Comparison of ENCODE assay signal across 38 cellular contexts in the genomic region with DNA sequence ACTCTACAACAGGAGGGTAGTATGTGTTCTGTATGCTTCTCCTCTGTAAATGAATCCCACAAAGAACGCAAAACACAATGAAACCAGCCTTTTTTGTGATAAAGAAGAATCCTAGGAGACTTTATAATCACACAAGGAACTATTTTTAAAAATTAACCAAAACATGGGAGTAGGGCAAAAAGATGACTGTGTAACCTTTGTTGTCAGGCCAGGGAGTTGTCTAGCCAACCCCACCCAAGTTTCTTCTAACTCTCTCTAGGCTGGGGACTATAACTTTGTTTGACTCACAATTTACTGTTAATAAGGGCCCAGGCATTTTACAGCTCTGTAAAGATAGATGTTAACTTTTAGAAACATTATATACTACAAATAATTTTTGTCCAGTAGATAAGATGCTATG.
"Had no signal": no experiment of that assay in that cellular context is flagged by ENCODE, and none has a peak within 500 bp of the region (broad histone marks: within the 10 kb centered on the region; RNA-seq: fewer than 3 reads in every experiment).

No MANE protein-coding gene starts in this region.

- ATAC-seq: activated CD8-positive, alpha-beta memory T cell treated with anti-CD3 and anti-CD28 coated beads, Interleukin-2, amount 10 ng/mL, durations not matched to agents 7 days and 5 days; activated CD8-positive, alpha-beta T cell treated with anti-CD3 and anti-CD28 coated beads for 36 hours; activated naive CD8-positive, alpha-beta T cell treated with anti-CD3 and anti-CD28 coated beads, Interleukin-2, amount 50 U/mL, for 24 hours had no signal

- H3K27me3 Mint-ChIP-seq: activated B cell treated with CpG ODN at 0.5 μM for 24 hours; activated CD4-positive, alpha-beta memory T cell treated with anti-CD3 and anti-CD28 coated beads for 36 hours; activated CD4-positive, alpha-beta T cell treated with anti-CD3 and anti-CD28 coated beads, Interleukin-2, amount 10 ng/mL, durations not matched to agents 24 days and 14 days; activated CD8-positive, alpha-beta memory T cell treated with anti-CD3 and anti-CD28 coated beads, Interleukin-2, amount 10 ng/mL, durations not matched to agents 7 days and 5 days; activated naive CD4-positive, alpha-beta T cell treated with anti-CD3 and anti-CD28 coated beads, Interleukin-2, amount 10 ng/mL, durations not matched to agents 7 days and 5 days; activated naive CD4-positive, alpha-beta T cell treated with anti-CD3 and anti-CD28 coated beads, Interleukin-2, amount 50 U/mL, for 24 hours; activated naive CD8-positive, alpha-beta T cell; activated naive CD8-positive, alpha-beta T cell treated with anti-CD3 and anti-CD28 coated beads, Interleukin-2, amount 10 ng/mL, durations not matched to agents 7 days and 5 days; activated naive CD8-positive, alpha-beta T cell treated with anti-CD3 and anti-CD28 coated beads, Interleukin-2, amount 50 U/mL, for 24 hours; activated T-cell treated with anti-CD3 and anti-CD28 coated beads, Interleukin-2, amount 50 U/mL, for 24 hours; brain had no signal

- H3K36me3 Mint-ChIP-seq: activated CD4-positive, alpha-beta memory T cell treated with anti-CD3 and anti-CD28 coated beads for 36 hours; activated CD8-positive, alpha-beta memory T cell treated with anti-CD3 and anti-CD28 coated beads, Interleukin-2, amount 10 ng/mL, durations not matched to agents 7 days and 5 days; activated naive CD4-positive, alpha-beta T cell treated with anti-CD3 and anti-CD28 coated beads, Interleukin-2, amount 10 ng/mL, durations not matched to agents 7 days and 5 days; activated naive CD4-positive, alpha-beta T cell treated with anti-CD3 and anti-CD28 coated beads, Interleukin-2, amount 50 U/mL, for 24 hours; activated naive CD8-positive, alpha-beta T cell; brain had no signal

- H3K27me3 ChIP-seq: ascending aorta, cardiac muscle cell had no signal

- H3K36me3 ChIP-seq: ascending aorta, cardiac muscle cell had no signal

- H3K4me1 ChIP-seq: ascending aorta had no signal

- H3K4me1 Mint-ChIP-seq: activated CD4-positive, alpha-beta T cell treated with anti-CD3 and anti-CD28 coated beads, Interleukin-2, amount 10 ng/mL, durations not matched to agents 24 days and 14 days; activated naive CD4-positive, alpha-beta T cell treated with anti-CD3 and anti-CD28 coated beads, Interleukin-2, amount 50 U/mL, for 24 hours; activated naive CD8-positive, alpha-beta T cell treated with anti-CD3 and anti-CD28 coated beads, Interleukin-2, amount 50 U/mL, for 24 hours; brain; central memory CD8-positive, alpha-beta T cell had no signal

- H3K9me3 Mint-ChIP-seq: activated naive CD4-positive, alpha-beta T cell treated with anti-CD3 and anti-CD28 coated beads, Interleukin-2, amount 10 ng/mL, durations not matched to agents 7 days and 5 days; activated T-helper 2 cell treated with anti-CD3 and anti-CD28 coated beads, Interferon-gamma antibody, Interleukin-2, Interleukin-4, amounts not matched to agents 10 μg/mL and 5 μg/mL and 100 μg/mL, durations not matched to agents 14 hours and 24 hours and 36 hours; T-helper 2 cell treated with Interferon-gamma antibody and Interleukin-4, amounts not matched to agents 5 μg/mL and 100 μg/mL, for 36 hours had no signal

- H3K4me3 ChIP-seq: ascending aorta, cardiac muscle cell had no signal

- DNase-seq: activated B cell treated with CpG ODN at 0.5 μM for 24 hours; activated CD4-positive, alpha-beta memory T cell treated with anti-CD3 and anti-CD28 coated beads for 36 hours; activated CD4-positive, alpha-beta T cell treated with anti-CD3 and anti-CD28 coated beads for 4 hours; activated CD4-positive, alpha-beta T cell treated with anti-CD3 and anti-CD28 coated beads, Interleukin-2, amount 10 ng/mL, durations not matched to agents 24 days and 14 days; activated CD4-positive, alpha-beta T cell treated with anti-CD3 and anti-CD28 coated beads, Interleukin-2, amount 50 U/mL, for 1 hour; activated CD4-positive, alpha-beta T cell treated with anti-CD3 and anti-CD28 coated beads, Interleukin-2, amount 50 U/mL, for 4 hours; activated CD4-positive, CD25-positive, alpha-beta regulatory T cell treated with anti-CD3 and anti-CD28 coated beads, Interleukin-2, amount 50 U/mL, for 72 hours; activated CD8-positive, alpha-beta memory T cell treated with anti-CD3 and anti-CD28 coated beads for 24 hours; activated CD8-positive, alpha-beta memory T cell treated with anti-CD3 and anti-CD28 coated beads, Interleukin-2, amount 10 ng/mL, durations not matched to agents 7 days and 5 days; activated CD8-positive, alpha-beta memory T cell treated with anti-CD3 and anti-CD28 coated beads, Interleukin-2, amount 50 U/mL, for 48 hours; activated CD8-positive, alpha-beta T cell treated with anti-CD3 and anti-CD28 coated beads for 36 hours; activated effector memory CD4-positive, alpha-beta T cell treated with Interleukin-2 at 50 U/mL for 16 hours; activated gamma-delta T cell; activated naive CD4-positive, alpha-beta T cell treated with anti-CD3 and anti-CD28 coated beads, Interleukin-2, amount 10 ng/mL, durations not matched to agents 7 days and 5 days; activated naive CD4-positive, alpha-beta T cell treated with Interleukin-2 at 50 U/mL for 16 hours; activated naive CD8-positive, alpha-beta T cell treated with anti-CD3 and anti-CD28 coated beads, Interleukin-2, amount 10 ng/mL, durations not matched to agents 7 days and 5 days; activated naive CD8-positive, alpha-beta T cell treated with anti-CD3 and anti-CD28 coated beads, Interleukin-2, amount 50 U/mL, for 24 hours; activated T-cell treated with anti-CD3 and anti-CD28 coated beads, Interleukin-2, amount 50 U/mL, for 24 hours; activated T-cell treated with anti-CD3 and anti-CD28 coated beads, Interleukin-2, amount 50 U/mL, for 48 hours; amygdala; anterior cingulate cortex; caudate nucleus; cerebellar nuclear complex; T-helper 1 cell; T-helper 2 cell; T-helper 9 cell had no signal

- H3K4me3 Mint-ChIP-seq: activated B cell treated with CpG ODN at 0.5 μM for 24 hours; activated CD4-positive, alpha-beta memory T cell treated with anti-CD3 and anti-CD28 coated beads for 36 hours; activated CD4-positive, alpha-beta T cell treated with anti-CD3 and anti-CD28 coated beads, Interleukin-2, amount 10 ng/mL, durations not matched to agents 24 days and 14 days; activated CD8-positive, alpha-beta memory T cell treated with anti-CD3 and anti-CD28 coated beads, Interleukin-2, amount 10 ng/mL, durations not matched to agents 7 days and 5 days; activated CD8-positive, alpha-beta T cell treated with anti-CD3 and anti-CD28 coated beads for 36 hours; activated naive CD4-positive, alpha-beta T cell treated with anti-CD3 and anti-CD28 coated beads, Interleukin-2, amount 10 ng/mL, durations not matched to agents 7 days and 5 days; activated naive CD4-positive, alpha-beta T cell treated with anti-CD3 and anti-CD28 coated beads, Interleukin-2, amount 50 U/mL, for 24 hours; activated naive CD8-positive, alpha-beta T cell; activated naive CD8-positive, alpha-beta T cell treated with anti-CD3 and anti-CD28 coated beads, Interleukin-2, amount 10 ng/mL, durations not matched to agents 7 days and 5 days; activated naive CD8-positive, alpha-beta T cell treated with anti-CD3 and anti-CD28 coated beads, Interleukin-2, amount 50 U/mL, for 24 hours; activated T-cell treated with anti-CD3 and anti-CD28 coated beads, Interleukin-2, amount 50 U/mL, for 24 hours; brain; central memory CD8-positive, alpha-beta T cell; T-helper 1 cell treated with Interleukin-12 subunit alpha and Interleukin-12 subunit beta and Interleukin-4 antibody, amounts not matched to agents 30 μg/mL and 1 μg/mL, for 36 hours; T-helper 2 cell treated with Interferon-gamma antibody and Interleukin-4, amounts not matched to agents 5 μg/mL and 100 μg/mL, for 36 hours had no signal

- H3K27ac ChIP-seq: ascending aorta, cardiac muscle cell, VCaP had no signal

- H3K27ac Mint-ChIP-seq: activated B cell treated with CpG ODN at 0.5 μM for 24 hours; activated CD4-positive, alpha-beta memory T cell treated with anti-CD3 and anti-CD28 coated beads for 36 hours; activated CD4-positive, alpha-beta T cell treated with anti-CD3 and anti-CD28 coated beads, Interleukin-2, amount 10 ng/mL, durations not matched to agents 24 days and 14 days; activated CD8-positive, alpha-beta memory T cell treated with anti-CD3 and anti-CD28 coated beads, Interleukin-2, amount 10 ng/mL, durations not matched to agents 7 days and 5 days; activated CD8-positive, alpha-beta T cell treated with anti-CD3 and anti-CD28 coated beads for 36 hours; activated naive CD4-positive, alpha-beta T cell treated with anti-CD3 and anti-CD28 coated beads, Interleukin-2, amount 10 ng/mL, durations not matched to agents 7 days and 5 days; activated naive CD4-positive, alpha-beta T cell treated with anti-CD3 and anti-CD28 coated beads, Interleukin-2, amount 50 U/mL, for 24 hours; activated naive CD8-positive, alpha-beta T cell; activated naive CD8-positive, alpha-beta T cell treated with anti-CD3 and anti-CD28 coated beads, Interleukin-2, amount 10 ng/mL, durations not matched to agents 7 days and 5 days; activated naive CD8-positive, alpha-beta T cell treated with anti-CD3 and anti-CD28 coated beads, Interleukin-2, amount 50 U/mL, for 24 hours; activated T-cell treated with anti-CD3 and anti-CD28 coated beads, Interleukin-2, amount 50 U/mL, for 24 hours; activated T-helper 2 cell treated with anti-CD3 and anti-CD28 coated beads, Interferon-gamma antibody, Interleukin-2, Interleukin-4, amounts not matched to agents 10 μg/mL and 5 μg/mL and 100 μg/mL, durations not matched to agents 14 hours and 24 hours and 36 hours; brain; T-helper 1 cell treated with Interleukin-12 subunit alpha and Interleukin-12 subunit beta and Interleukin-4 antibody, amounts not matched to agents 30 μg/mL and 1 μg/mL, for 36 hours; T-helper 2 cell treated with Interferon-gamma antibody and Interleukin-4, amounts not matched to agents 5 μg/mL and 100 μg/mL, for 36 hours had no signal

- FAIRE-seq: bronchial epithelial cell, TTC549 had no signal

- H3K9me3 ChIP-seq: ascending aorta had no signal
